11 cellular contexts compared by ENCODE assay signal in the genomic region with DNA sequence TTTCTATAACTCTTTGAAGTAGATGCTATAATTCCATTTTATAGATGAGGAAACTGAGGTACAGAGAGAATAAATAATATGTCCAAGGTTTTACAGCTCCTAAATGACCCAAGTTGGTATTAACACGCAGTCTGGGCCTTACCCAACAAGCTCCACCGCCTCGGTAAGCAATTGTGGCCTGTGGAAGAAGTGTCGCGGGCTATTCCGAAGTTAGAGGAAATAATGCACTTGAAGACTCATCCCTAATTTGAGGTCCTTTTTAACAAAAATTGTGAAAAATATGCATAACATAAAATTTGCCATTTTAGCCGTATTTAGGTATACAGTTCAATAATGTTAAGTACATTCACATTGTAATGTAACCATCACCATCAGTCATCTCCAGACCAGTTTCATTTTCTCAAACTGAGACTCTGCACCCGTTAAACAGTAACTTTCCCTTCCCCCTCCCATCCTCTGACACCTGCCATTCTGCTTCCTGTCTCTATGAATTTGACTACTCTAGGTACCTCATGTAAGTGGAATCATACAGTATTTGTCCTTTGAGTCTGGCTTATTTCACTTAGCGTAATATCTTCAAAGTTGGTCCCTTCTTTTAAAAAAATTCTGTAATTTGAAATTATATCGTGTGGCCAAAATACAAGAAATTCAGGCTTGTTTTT. TPM values are rescaled to one million over a fixed set of nuclear protein-coding genes. Genes with fewer than 3 reads are reported as not detected.
DNase-seq lines count a peak whose midpoint lies in the region; ATAC-seq, FAIRE-seq and TF ChIP-seq lines count a peak whose summit lies in the region.
"Had no signal": no experiment of that assay in that cellular context is flagged by ENCODE, and none has a peak within 500 bp of the region (broad histone marks: within the 10 kb centered on the region; RNA-seq: fewer than 3 reads in every experiment).

No MANE protein-coding gene starts in this region.

- H3K4me2 ChIP-seq in K562 (ENCODE audit: insufficient read depth, low read length), result no peak overlapping the region

- in situ Hi-C loops in GM13977 (cut with MboI; ENCODE audit: low pct_unique_long_range_greater_than_20kb, low sequenced_read_pairs, unreplicated experiment), result no loop called here
- in situ Hi-C loops in K562 (cut with MboI), result no loop called here

- no peaks in the 10 kb centered on the region for H3K4me1 Mint-ChIP-seq in progenitor cell of endocrine pancreas (ENCODE audit: low read depth)

- CTCF ChIA-PET in K562 (lab: Yijun Ruan, JAX; ENCODE audit: low intra/inter-chr PET ratio), result no interaction called here

- no peak for TF ChIP-seq CTCF in GM13977 (IDR thresholded peaks at IDR 0.05; ENCODE audit: extremely low read depth, insufficient read depth, missing control alignments)
- no peak for TF ChIP-seq CTCF in K562 (IDR thresholded peaks at IDR 0.05 in 2 of 3, conservative IDR thresholded peaks at IDR 0.05 in 1 of 3; ENCODE audit: insufficient read depth in 2 of 3, low read depth in 1 of 3, low read length in 3 of 3)
- TF ChIP-seq CTCF in progenitor cell of endocrine pancreas (IDR thresholded peaks at IDR 0.05; ENCODE audit: unreplicated experiment), result no peak

- H4K20me1 ChIP-seq in K562 (replicated peaks; ENCODE audit: control insufficient read depth, insufficient read depth, low read length), result no peaks in the 10 kb centered on the region

- H3K27ac ChIP-seq in K562 (ENCODE audit: extremely low read depth, low read depth, low read length), result no peak overlapping the region
- H3K27ac ChIP-seq: esophagus squamous epithelium, lower lobe of right lung, thoracic aorta had no signal

- ATAC-seq in GM19467 (IDR thresholded peaks at IDR 0.05; ENCODE audit: unreplicated experiment), result peak; percentile 72
- peak; percentile 74 for ATAC-seq in HG03139 (IDR thresholded peaks at IDR 0.05; ENCODE audit: unreplicated experiment)
- no peak for ATAC-seq in K562
- ATAC-seq: lower lobe of right lung had no signal

- peaks cover 94% of the 10 kb centered on the region for H3K36me3 ChIP-seq in K562 (ENCODE audit: control insufficient read depth, insufficient read depth, low read length)

- no peak overlapping the region for H3K4me3 Mint-ChIP-seq in progenitor cell of endocrine pancreas (ENCODE audit: low read depth)

- no peak for TF ChIP-seq POLR2A in K562 (conservative IDR thresholded peaks at IDR 0.05)

- intact Hi-C loops in K562 (cut with micrococcal nuclease), result no loop called here

- H3K27me3 ChIP-seq in K562 (ENCODE audit: control insufficient read depth in 2 of 2, insufficient read depth in 2 of 2, low read length in 2 of 2), result no peaks in the 10 kb centered on the region
- H3K27me3 ChIP-seq: esophagus squamous epithelium had no signal

- H3K4me1 ChIP-seq in K562 (replicated peaks in 1 of 2; ENCODE audit: control insufficient read depth in 2 of 2, insufficient read depth in 2 of 2, low read length in 2 of 2), result no peaks in the 10 kb centered on the region
- H3K4me1 ChIP-seq: esophagus squamous epithelium, lower lobe of right lung had no signal

- no peak for TF ChIP-seq RAD21 in K562 (CRISPR knock-in tag; conservative IDR thresholded peaks at IDR 0.05 in 1 of 2, IDR thresholded peaks at IDR 0.05 in 1 of 2)

- H3K9me1 ChIP-seq in K562 (ENCODE audit: control insufficient read depth, insufficient read depth, low read length), result no peaks in the 10 kb centered on the region

- H3K9me3 ChIP-seq in K562 (replicated peaks; ENCODE audit: control insufficient read depth, insufficient read depth, low read depth, low read length), result no peaks in the 10 kb centered on the region
- H3K9me3 ChIP-seq: lower lobe of right lung, thoracic aorta had no signal

- no peak for FAIRE-seq in K562 (lab: Jason Lieb, UNC)

- no peak for TF ChIP-seq EP300 in K562 (IDR thresholded peaks at IDR 0.05; ENCODE audit: low read length)

- POLR2A ChIA-PET in K562 (lab: Yijun Ruan, JAX), result interaction anchor here (1.1 kb wide), 1 partner anchor 11 kb away, joined by 3 read pairs; no protein-coding TSS in a partner anchor

- no peak overlapping the region for H3K9ac ChIP-seq in K562 (ENCODE audit: insufficient read depth in 1 of 2, low read depth in 2 of 2, low read length in 2 of 2)

- H3K4me3 ChIP-seq in K562, result no peak overlapping the region
- H3K4me3 ChIP-seq: esophagus squamous epithelium, lower lobe of right lung, thoracic aorta had no signal

- H3K27ac Mint-ChIP-seq in progenitor cell of endocrine pancreas, result no peak overlapping the region

- no peaks in the 10 kb centered on the region for H3K27me3 Mint-ChIP-seq in progenitor cell of endocrine pancreas

- peaks cover 28% of the 10 kb centered on the region for H3K36me3 Mint-ChIP-seq in progenitor cell of endocrine pancreas (ENCODE audit: insufficient read depth)

- no peaks in the 10 kb centered on the region for H3K9me3 Mint-ChIP-seq in progenitor cell of endocrine pancreas (ENCODE audit: low read depth)

- DNase-seq in GM13977 (ENCODE audit: low spot score), result peak; percentile 56
- no peak for DNase-seq in K562 (ENCODE audit: extremely low read depth in 1 of 4, low spot score in 3 of 4)
- DNase-seq in progenitor cell of endocrine pancreas (ENCODE audit: low spot score, unreplicated experiment), result no peak
- no peak for DNase-seq in LoVo (ENCODE audit: low spot score)
- no peak for DNase-seq in D341Med (ENCODE audit: low spot score)
- no peak for DNase-seq in NCI-H82 treated with DMSO at 0.1 percent for 48 hours (lab: John Stamatoyannopoulos, UW; ENCODE audit: unreplicated experiment)
- DNase-seq: esophagus squamous epithelium, lower lobe of right lung had no signal

- no peaks in the 10 kb centered on the region for H3K79me2 ChIP-seq in K562 (ENCODE audit: control insufficient read depth, insufficient read depth, low read length)

- H2AFZ ChIP-seq in K562 (ENCODE audit: low read depth, low read length), result no peak overlapping the region

- BruUV-seq in K562 (replicated peaks; lab: Mats Ljungman, UMichigan), result no TSS peak

- 94% methylated on average over 10 of the region's 10 CpGs for WGBS in K562 (ENCODE audit: insufficient coverage, low coverage, missing lambda C conversion rate)

TF ChIP-seq in K562, 482 proteins besides CTCF, POLR2A, EP300 and RAD21:
- TF ChIP-seq SP2 (IDR thresholded peaks at IDR 0.05; ENCODE audit: extremely low read depth, low read depth, low read length, poor library complexity, severe bottlenecking) (no peak), PCBP1 (IDR thresholded peaks at IDR 0.05; ENCODE audit: low read depth, low read length, poor library complexity, severe bottlenecking) (no peak), RBM25 (IDR thresholded peaks at IDR 0.05; ENCODE audit: low read depth, low read length, severe bottlenecking) (peak; percentile 11), LARP7 (IDR thresholded peaks at IDR 0.05) (no peak)

RNA-seq across cellular contexts. Expression of gene IDH3A, which starts 18.2 kb away (rescaled TPM):
- total RNA-seq in K562 (2011; cell fraction: chromatin; rRNA removed; ENCODE audit: low replicate concordance), result 51.1 and 92.3 TPM in 2 replicates
- 31.0 and 36.2 TPM in 2 replicates for total RNA-seq in K562 (2011; cell fraction: nucleolus; rRNA removed)
- 56.6 and 86.7 TPM in 2 replicates for total RNA-seq in K562 (2011; cell fraction: nucleoplasm; rRNA removed)
- total RNA-seq in K562 (2014; rRNA removed) (37.4 and 56.3 TPM in 2 replicates), K562 (2014; rRNA removed; fragmentation: Illumina TruSeq; extraction: Trizol) (94.5 and 101 TPM in 2 replicates), K562 (2015; rRNA removed; fragmentation: Illumina TruSeq; extraction: Trizol) (77.4 and 87.2 TPM in 2 replicates), K562 (2021) (130 and 131 TPM in 2 replicates), progenitor cell of endocrine pancreas (34.9 and 35.4 TPM in 2 replicates)
- polyA plus RNA-seq in K562 (2011; rRNA removed) (88.5 and 115 TPM in 2 replicates), K562 (2014; fragmentation: Illumina TruSeq; extraction: Trizol) (107 and 116 TPM in 2 replicates), K562 (2014; fragmentation: Nextera tagmentation; extraction: Ambion mirVana) (100 to 1,000 TPM; 190 to 249 TPM), K562 (2014; rRNA removed) (70.0 and 86.7 TPM in 2 replicates)
- polyA plus RNA-seq in K562 (2011; cell fraction: cytosol; rRNA removed), result 27.8 and 86.0 TPM in 2 replicates
- polyA plus RNA-seq in K562 (2011; cell fraction: nucleus; rRNA removed), result 44.5 and 59.2 TPM in 2 replicates
- 66.8 and 116 TPM in 2 replicates for polyA plus RNA-seq in K562 (2012)
- polyA minus RNA-seq in K562 (2011; rRNA and poly(A)+ RNA removed), result 169 and 205 TPM in 2 replicates
- 64.1 and 74.0 TPM in 2 replicates for polyA minus RNA-seq in K562 (2011; cell fraction: cytosol; rRNA and poly(A)+ RNA removed)
- polyA minus RNA-seq in K562 (2011; cell fraction: nucleus; rRNA and poly(A)+ RNA removed), result 15.1 and 38.0 TPM in 2 replicates

RNA-seq across cellular contexts. Expression of gene CIB2, which starts 36.1 kb away (rescaled TPM):
- total RNA-seq in K562 (2011; cell fraction: chromatin; rRNA removed; ENCODE audit: low replicate concordance), result 3.8 and 11.9 TPM in 2 replicates
- 7.2 and 9.5 TPM in 2 replicates for total RNA-seq in K562 (2011; cell fraction: nucleolus; rRNA removed)
- total RNA-seq in K562 (2011; cell fraction: nucleoplasm; rRNA removed), result 8.9 and 12.3 TPM in 2 replicates
- total RNA-seq in K562 (2014; rRNA removed) (22.4 and 33.3 TPM in 2 replicates), K562 (2014; rRNA removed; fragmentation: Illumina TruSeq; extraction: Trizol) (12.5 and 15.9 TPM in 2 replicates), K562 (2015; rRNA removed; fragmentation: Illumina TruSeq; extraction: Trizol) (18.5 and 19.6 TPM in 2 replicates), K562 (2021) (18.3 and 22.9 TPM in 2 replicates), progenitor cell of endocrine pancreas (41.6 and 44.9 TPM in 2 replicates)
- polyA plus RNA-seq in K562 (2011; rRNA removed) (37.4 and 38.2 TPM in 2 replicates), K562 (2014; fragmentation: Illumina TruSeq; extraction: Trizol) (27.3 and 32.7 TPM in 2 replicates), K562 (2014; fragmentation: Nextera tagmentation; extraction: Ambion mirVana) (1 to 10 TPM; 1.5 to 2.0 TPM), K562 (2014; rRNA removed) (19.4 and 26.5 TPM in 2 replicates)
- 28.4 and 32.0 TPM in 2 replicates for polyA plus RNA-seq in K562 (2011; cell fraction: cytosol; rRNA removed)
- polyA plus RNA-seq in K562 (2011; cell fraction: nucleus; rRNA removed), result 12.9 and 15.3 TPM in 2 replicates
- polyA plus RNA-seq in K562 (2012), result 19.3 and 45.7 TPM in 2 replicates
- 42.4 and 47.1 TPM in 2 replicates for polyA minus RNA-seq in K562 (2011; rRNA and poly(A)+ RNA removed)
- 15.1 and 20.0 TPM in 2 replicates for polyA minus RNA-seq in K562 (2011; cell fraction: cytosol; rRNA and poly(A)+ RNA removed)
- 3.0 and 4.3 TPM in 2 replicates for polyA minus RNA-seq in K562 (2011; cell fraction: nucleus; rRNA and poly(A)+ RNA removed)
